ENCODE assay signal across 22 cellular contexts in genomic region chr11:114447892-114448291, GRCh38. TPM values are rescaled to one million over a fixed set of nuclear protein-coding genes. Genes with fewer than 3 reads are reported as not detected.
DNase-seq lines count a peak whose midpoint lies in the region; ATAC-seq and TF ChIP-seq lines count a peak whose summit lies in the region.
"Had no signal": no experiment of that assay in that cellular context is flagged by ENCODE, and none has a peak within 500 bp of the region (broad histone marks: within the 10 kb centered on the region; RNA-seq: fewer than 3 reads in every experiment).

No MANE protein-coding gene starts in this region.

- TF ChIP-seq CTCF in PC-9 (conservative IDR thresholded peaks at IDR 0.05) = no peak

- H3K4me3 ChIP-seq in PC-9 = no peak overlapping the region
- H3K4me3 ChIP-seq: gastrocnemius medialis, GM12878, lung, MG63 had no signal

- intact Hi-C loops in PC-9 (cut with micrococcal nuclease; ENCODE audit: unreplicated experiment) = no loop called here

- no peak overlapping the region for H2AFZ ChIP-seq in PC-9

- POLR2A ChIA-PET in PC-9 (lab: Charles Lee; ENCODE audit: unreplicated experiment) = interaction anchor here (0.6 kb wide), 1 partner anchor 43 kb away, joined by 9 read pairs; no protein-coding TSS in a partner anchor

- BruUV-seq in PC-9 (replicated peaks; lab: Mats Ljungman, UMichigan) = no TSS peak

- DNase-seq in EH (ENCODE audit: low read depth) (peak; percentile 92), PC-9 (no peak), epithelial cell of prostate (ENCODE audit: low read depth, low spot score) (no peak), renal cortical epithelial cell (ENCODE audit: low read depth) (peak; percentile 32), NCI-H748 (lab: John Stamatoyannopoulos, UW; ENCODE audit: unreplicated experiment) (no peak), C1 segment of cervical spinal cord (lab: John Stamatoyannopoulos, UW) (no peak)
- DNase-seq: activated CD4-positive, CD25-positive, alpha-beta regulatory T cell treated with anti-CD3 and anti-CD28 coated beads, Interleukin-2, amount 50 U/mL, for 72 hours; activated CD8-positive, alpha-beta memory T cell treated with anti-CD3 and anti-CD28 coated beads, Interleukin-2, amount 10 ng/mL, durations not matched to agents 7 days and 5 days; activated gamma-delta T cell treated with Interleukin-2 at 50 U/mL for 16 hours; CD8-positive, alpha-beta memory T cell; effector memory CD4-positive, alpha-beta T cell; gastrocnemius medialis; GOT3; MG63; NCI-H187; nephron progenitor cell; retina; stimulated activated CD4-positive, alpha-beta T cell treated with anti-CD3 and anti-CD28 coated beads, Interleukin-2, amount 100 ng/mL, for 24 hours; T-helper 2 cell had no signal

- H3K9me2 ChIP-seq in PC-9 (ENCODE audit: insufficient read depth) = no peaks in the 10 kb centered on the region

- peak overlapping the region; percentile 41 for H3K27ac ChIP-seq in PC-9
- peak overlapping the region; percentile 50 for H3K27ac ChIP-seq in epithelial cell of prostate
- H3K27ac ChIP-seq: gastrocnemius medialis had no signal

- H4K20me1 ChIP-seq in PC-9 (ENCODE audit: insufficient read depth) = peaks cover 27% of the 10 kb centered on the region

- H3K4me2 ChIP-seq in PC-9 = no peak overlapping the region

- no peaks in the 10 kb centered on the region; the same call in 1 of the 2 replicates for H3F3A ChIP-seq in PC-9 (ENCODE audit: insufficient read depth, low read depth)

- no peaks in the 10 kb centered on the region for H3K9me3 ChIP-seq in PC-9 (ENCODE audit: insufficient read depth, low read depth)
- H3K9me3 ChIP-seq: gastrocnemius medialis, MG63 had no signal

- no peak for ATAC-seq in HG02970 (IDR thresholded peaks at IDR 0.05; ENCODE audit: low FRiP score, unreplicated experiment)
- ATAC-seq: activated CD8-positive, alpha-beta memory T cell treated with anti-CD3 and anti-CD28 coated beads, Interleukin-2, amount 10 ng/mL, durations not matched to agents 7 days and 5 days; gastrocnemius medialis; GM12878 had no signal

- H3K79me2 ChIP-seq in PC-9 (ENCODE audit: low read depth) = peaks cover 51% of the 10 kb centered on the region

- H3K36me3 ChIP-seq in PC-9 (ENCODE audit: low read depth) = peaks cover 68% of the 10 kb centered on the region

- CTCF ChIA-PET in PC-9 (lab: Charles Lee) = no interaction called here

- no peaks in the 10 kb centered on the region for H3K4me1 ChIP-seq in PC-9 (replicated peaks; ENCODE audit: insufficient read depth)

- H3K27me3 ChIP-seq in PC-9 (ENCODE audit: insufficient read depth, low read depth) = no peaks in the 10 kb centered on the region
- H3K27me3 ChIP-seq: gastrocnemius medialis, MG63 had no signal

RNA-seq across cellular contexts. Expression of gene REXO2, which starts 8.6 kb away (rescaled TPM):
- 117 and 145 TPM in 2 replicates for total RNA-seq in PC-9 (2021)
- total RNA-seq in renal cortical epithelial cell = 166 and 170 TPM in 2 replicates

RNA-seq across cellular contexts. Expression of gene RBM7, which starts 47.4 kb away (rescaled TPM):
- 18.9 and 34.7 TPM in 2 replicates for total RNA-seq in PC-9 (2021)
- total RNA-seq in renal cortical epithelial cell = 60.6 and 81.1 TPM in 2 replicates

RNA-seq across cellular contexts. Expression of gene C11orf71, which starts 47.6 kb away (rescaled TPM):
- 3.7 and 4.9 TPM in 2 replicates for total RNA-seq in PC-9 (2021)
- 0.52 and 3.1 TPM in 2 replicates for total RNA-seq in renal cortical epithelial cell

Comparison
In these comparisons a context has a peak if more than half of its experiments do, and no peak if none do; other contexts are left out.
1. DNase-seq: peak in EH (single experiment) and renal cortical epithelial cell (single experiment); none in PC-9 (0 of 2), epithelial cell of prostate (single experiment), NCI-H748 (single experiment) and C1 segment of cervical spinal cord (0 of 14).